Comparison of ENCODE assay signal across 21 cellular contexts in the genomic region with DNA sequence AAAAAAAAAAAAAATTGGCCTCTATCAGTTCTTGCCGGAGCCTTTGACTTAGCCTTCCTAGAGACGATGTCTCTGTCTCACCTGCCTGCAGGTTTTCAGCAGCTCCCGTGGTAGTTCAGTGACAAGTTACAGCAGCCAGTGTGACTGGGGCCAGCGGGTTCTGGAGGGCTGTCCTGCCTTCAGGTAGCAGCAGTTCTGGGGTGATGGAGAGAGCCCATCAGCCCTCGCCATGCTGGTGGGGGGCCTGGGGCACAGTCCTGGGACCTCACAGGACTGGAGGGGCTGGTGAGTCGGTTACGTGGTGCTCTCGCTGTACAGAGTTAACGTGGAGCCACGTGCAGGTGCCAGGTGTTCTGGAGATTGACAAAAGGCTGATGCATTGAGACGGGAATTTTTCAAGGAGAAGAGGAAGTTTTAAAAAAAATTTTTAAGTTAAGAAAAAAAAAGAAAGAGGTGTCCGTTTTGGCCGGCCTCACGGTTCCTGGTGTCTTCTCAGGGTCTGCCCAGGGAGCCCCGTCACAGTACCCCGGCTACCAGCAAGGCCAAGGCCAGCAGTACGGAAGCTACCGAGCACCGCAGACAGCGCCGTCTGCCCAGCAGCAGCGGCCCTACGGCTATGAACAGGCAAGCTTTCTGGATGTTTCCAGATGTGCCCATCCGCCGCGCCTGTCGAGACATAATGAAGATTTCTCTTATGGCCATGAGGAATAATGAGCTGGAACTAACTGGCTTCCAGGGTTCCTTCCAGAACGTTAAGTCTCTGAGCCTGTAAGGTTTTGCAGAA. TPM values are rescaled to one million over a fixed set of nuclear protein-coding genes. Genes with fewer than 3 reads are reported as not detected.
A peak's percentile ranks its signal among the peaks of the same experiment; 100 is the strongest.
DNase-seq lines count a peak whose midpoint lies in the region; ATAC-seq, FAIRE-seq and TF ChIP-seq lines count a peak whose summit lies in the region.
"Had no signal": no experiment of that assay in that cellular context is flagged by ENCODE, and none has a peak within 500 bp of the region (broad histone marks: within the 10 kb centered on the region; RNA-seq: fewer than 3 reads in every experiment).

No MANE protein-coding gene starts in this region.

- H3K4me3 Mint-ChIP-seq in activated naive CD4-positive, alpha-beta T cell treated with anti-CD3 and anti-CD28 coated beads, Interleukin-2, amount 10 ng/mL, durations not matched to agents 7 days and 5 days, result no peak overlapping the region
- H3K4me3 Mint-ChIP-seq: CD4-positive, alpha-beta T cell; H9 had no signal

- H3K9me3 Mint-ChIP-seq in activated naive CD4-positive, alpha-beta T cell treated with anti-CD3 and anti-CD28 coated beads, Interleukin-2, amount 10 ng/mL, durations not matched to agents 7 days and 5 days, result no peaks in the 10 kb centered on the region
- H3K9me3 Mint-ChIP-seq: CD4-positive, alpha-beta T cell; H9 had no signal

- no TSS peak for BruUV-seq in PC-3 (replicated peaks; lab: Mats Ljungman, UMichigan)

- H3F3A ChIP-seq in PC-3 (ENCODE audit: low read length, unreplicated experiment), result no peaks in the 10 kb centered on the region

- H3K56ac ChIP-seq in H1 (replicated peaks; ENCODE audit: insufficient read length, low read depth, low read length), result no peak overlapping the region

- CTCF ChIA-PET in activated naive CD4-positive, alpha-beta T cell treated with anti-CD3 and anti-CD28 coated beads, Interleukin-2, amount 10 ng/mL, durations not matched to agents 7 days and 5 days (lab: Charles Lee), result interaction anchor here (0.7 kb wide), 1 partner anchor 32 kb away, joined by 3 read pairs; no protein-coding TSS in a partner anchor
- CTCF ChIA-PET in H1 (lab: Charles Lee; ENCODE audit: partially characterized antibody) (interaction anchor here (1.0 to 1.2 kb wide), 5 partner anchors 9 to 47 kb away, joined by 3 to 6 read pairs (median 4); no protein-coding TSS in a partner anchor), PC-3 (lab: Charles Lee) (no interaction called here)

- intact Hi-C loops in PC-3 (cut with micrococcal nuclease), result no loop called here

- H3K4me1 ChIP-seq in H1 (replicated peaks in 1 of 4; ENCODE audit: control insufficient read depth in 3 of 4, insufficient read depth in 4 of 4, low read length in 3 of 4) (no peaks in the 10 kb centered on the region), trophoblast cell (ENCODE audit: control insufficient read depth in 1 of 2, insufficient read depth in 2 of 2, low read length in 2 of 2) (no peaks in the 10 kb centered on the region), PC-3 (ENCODE audit: insufficient read depth, low read length) (no peaks in the 10 kb centered on the region)
- H3K4me1 ChIP-seq: A549, Caco-2 had no signal

- H3K4ac ChIP-seq in H1 (replicated peaks; ENCODE audit: insufficient read length, low read depth, low read length), result no peak overlapping the region
- no peak overlapping the region for H3K4ac ChIP-seq in trophoblast cell (ENCODE audit: low read depth, low read length)

- H4K12ac ChIP-seq in trophoblast cell (ENCODE audit: low read depth, low read length), result peak overlapping the region; percentile 36

- FAIRE-seq in HTR-8/SVneo (lab: Jason Lieb, UNC) (peak; percentile 68), H1 (lab: Jason Lieb, UNC) (no peak)
- FAIRE-seq: A549, HepG2 had no signal

- peaks cover 0 to 1% of the 10 kb centered on the region in 2 experiments for H4K20me1 ChIP-seq in H1 (replicated peaks in 1 of 2; ENCODE audit: control insufficient read depth in 1 of 2, insufficient read depth in 2 of 2, low read length in 2 of 2)
- no peaks in the 10 kb centered on the region for H4K20me1 ChIP-seq in PC-3 (ENCODE audit: low read length)

- H3K9ac ChIP-seq in H1 (replicated peaks in 1 of 4; ENCODE audit: extremely low read depth in 1 of 4, low read depth in 3 of 4, low read length in 3 of 4) (no peak overlapping the region), trophoblast cell (ENCODE audit: low read length) (no peak overlapping the region), PC-3 (ENCODE audit: low read length) (no peak overlapping the region)

- POLR2A ChIA-PET in H1 (lab: Charles Lee; ENCODE audit: partially characterized antibody), result interaction anchor here (1.2 to 1.6 kb wide), 5 partner anchors 9 to 52 kb away, joined by 3 to 7 read pairs (median 5); no protein-coding TSS in a partner anchor
- POLR2A ChIA-PET in PC-3 (lab: Charles Lee; ENCODE audit: unreplicated experiment), result no interaction called here

- H4K91ac ChIP-seq in H1 (replicated peaks; ENCODE audit: insufficient read length, low read length), result no peak overlapping the region
- H4K91ac ChIP-seq in trophoblast cell (ENCODE audit: low read depth, low read length), result no peak overlapping the region

- H3K4me1 Mint-ChIP-seq in activated naive CD4-positive, alpha-beta T cell treated with anti-CD3 and anti-CD28 coated beads, Interleukin-2, amount 10 ng/mL, durations not matched to agents 7 days and 5 days, result no peaks in the 10 kb centered on the region
- H3K4me1 Mint-ChIP-seq: H9 had no signal

- no peak for TF ChIP-seq POLR2A in H1 (IDR thresholded peaks at IDR 0.05; ENCODE audit: control extremely low read depth in 1 of 2, low read depth in 2 of 2, low read length in 2 of 2)

- H3K4me2 ChIP-seq in H1 (ENCODE audit: insufficient read depth in 1 of 2, low read depth in 2 of 2, low read length in 2 of 2) (no peak overlapping the region), trophoblast cell (ENCODE audit: low read length) (no peak overlapping the region), PC-3 (ENCODE audit: low read length) (no peak overlapping the region)
- H3K4me2 ChIP-seq: A549 had no signal

- H4K5ac ChIP-seq in H1 (ENCODE audit: insufficient read length, low read depth, low read length), result no peak overlapping the region

- DNase-seq in activated naive CD4-positive, alpha-beta T cell treated with anti-CD3 and anti-CD28 coated beads, Interleukin-2, amount 10 ng/mL, durations not matched to agents 7 days and 5 days, result no peak
- DNase-seq in activated naive CD4-positive, alpha-beta T cell treated with Interleukin-2 at 50 U/mL for 16 hours, result no peak
- DNase-seq in HTR-8/SVneo (ENCODE audit: insufficient read length, low spot score) (no peak), H1 (ENCODE audit: low read depth in 1 of 2, low spot score in 2 of 2) (no peak), trophoblast cell (no peak), GDM1 (lab: John Stamatoyannopoulos, UW) (no peak), PC-3 (no peak)
- DNase-seq: AML-193; Caco-2; CD4-positive, alpha-beta T cell; DMS153; DMS79; GF-D8; GOT3; H9 had no signal

- H3K23ac ChIP-seq in H1 (ENCODE audit: insufficient read length) (no peak overlapping the region), trophoblast cell (ENCODE audit: low read length) (no peak overlapping the region)

- H3K9me2 ChIP-seq in PC-3 (replicated peaks; ENCODE audit: low read length), result no peaks in the 10 kb centered on the region

- H3K36me3 ChIP-seq in H1 (ENCODE audit: control insufficient read depth in 2 of 4, insufficient read depth in 4 of 4, low read length in 3 of 4) (peaks cover 2 to 18% (median 12%) of the 10 kb centered on the region in 4 experiments; a peak in 6 of 8 replicates), trophoblast cell (ENCODE audit: control insufficient read depth in 1 of 2, insufficient read depth in 2 of 2, low read length in 2 of 2) (peaks cover 62 to 64% of the 10 kb centered on the region in 2 experiments), PC-3 (ENCODE audit: low read depth, low read length) (peaks cover 2% of the 10 kb centered on the region; the same call in 1 of the 2 replicates)

- H3K79me2 ChIP-seq in H1 (ENCODE audit: control insufficient read depth in 1 of 2, insufficient read depth in 2 of 2, low read length in 2 of 2), result no peaks in the 10 kb centered on the region
- H3K79me2 ChIP-seq in trophoblast cell (ENCODE audit: control insufficient read depth, insufficient read depth, low read length, poor library complexity), result no peaks in the 10 kb centered on the region
- no peaks in the 10 kb centered on the region for H3K79me2 ChIP-seq in PC-3 (ENCODE audit: low read length)

- no peak for TF ChIP-seq RAD21 in H1 (IDR thresholded peaks at IDR 0.05 in 1 of 2, conservative IDR thresholded peaks at IDR 0.05 in 1 of 2; ENCODE audit: low read depth in 2 of 2, low read length in 2 of 2)

- H2BK5ac ChIP-seq in H1 (ENCODE audit: low read depth, low read length) (no peak overlapping the region), trophoblast cell (ENCODE audit: low read depth, low read length, poor library complexity) (no peak overlapping the region)

- no peak overlapping the region for H2BK20ac ChIP-seq in H1 (ENCODE audit: low read length)

- H3K9me3 ChIP-seq in H1 (ENCODE audit: insufficient read depth in 2 of 2, low read depth in 1 of 2, low read length in 1 of 2) (no peaks in the 10 kb centered on the region), trophoblast cell (ENCODE audit: insufficient read depth, low read depth, low read length) (peaks cover 1% of the 10 kb centered on the region), PC-3 (ENCODE audit: low read length) (no peaks in the 10 kb centered on the region)
- H3K9me3 ChIP-seq: A549, Caco-2 had no signal

- no peaks in the 10 kb centered on the region for H3K23me2 ChIP-seq in H1 (ENCODE audit: low read depth, low read length)

- H3K4me3 ChIP-seq in H1 (ENCODE audit: extremely low read depth in 1 of 4, insufficient read depth in 2 of 4, low read depth in 3 of 4, low read length in 4 of 4) (no peak overlapping the region), trophoblast cell (ENCODE audit: low read depth, low read length) (no peak overlapping the region), PC-3 (ENCODE audit: low read length) (no peak overlapping the region)
- H3K4me3 ChIP-seq: A549 had no signal

- H3K18ac ChIP-seq in H1 (ENCODE audit: extremely low read depth, low read length), result no peak overlapping the region
- no peak overlapping the region for H3K18ac ChIP-seq in trophoblast cell (ENCODE audit: low read length)

- H3K27me3 Mint-ChIP-seq in activated naive CD4-positive, alpha-beta T cell treated with anti-CD3 and anti-CD28 coated beads, Interleukin-2, amount 10 ng/mL, durations not matched to agents 7 days and 5 days, result no peaks in the 10 kb centered on the region
- H3K27me3 Mint-ChIP-seq: CD4-positive, alpha-beta T cell had no signal

- peak overlapping the region; percentile 68 for H3K27ac Mint-ChIP-seq in activated naive CD4-positive, alpha-beta T cell treated with anti-CD3 and anti-CD28 coated beads, Interleukin-2, amount 10 ng/mL, durations not matched to agents 7 days and 5 days
- H3K27ac Mint-ChIP-seq: CD4-positive, alpha-beta T cell had no signal

- WGBS in H1 (ENCODE audit: extremely low coverage in 1 of 2, insufficient coverage in 1 of 2, insufficient read length in 1 of 2, insufficient replicate concordance in 2 of 2, low coverage in 1 of 2, low lambda C conversion rate in 2 of 2, missing lambda C conversion rate in 1 of 2), 2 experiments, result 92 to 100% methylated on average over 1 to 28 of the region's 28 CpGs
- 100% methylated on average over 2 of the region's 28 CpGs for WGBS in trophoblast cell (ENCODE audit: extremely low coverage, insufficient coverage, insufficient read length)

- no peak overlapping the region for H2BK120ac ChIP-seq in H1 (replicated peaks; ENCODE audit: low read depth, low read length)
- H2BK120ac ChIP-seq in trophoblast cell (ENCODE audit: insufficient read depth, low read length, poor library complexity), result no peak overlapping the region

- H2AK5ac ChIP-seq in H1 (ENCODE audit: low read depth, low read length), result no peak overlapping the region
- H2AK5ac ChIP-seq in trophoblast cell (ENCODE audit: low read length), result no peak overlapping the region

- H3K79me1 ChIP-seq in H1 (ENCODE audit: low read depth, low read length) (no peaks in the 10 kb centered on the region), trophoblast cell (ENCODE audit: low read length) (no peaks in the 10 kb centered on the region)

- H4K8ac ChIP-seq in H1 (ENCODE audit: extremely low read depth, insufficient read depth, low read length), result no peak overlapping the region
- no peak overlapping the region for H4K8ac ChIP-seq in trophoblast cell (ENCODE audit: low read depth, low read length)

- H3K27me3 ChIP-seq in H1 (replicated peaks in 1 of 4; ENCODE audit: control insufficient read depth in 3 of 4, extremely low read depth in 1 of 4, insufficient read depth in 3 of 4, low read length in 3 of 4), result no peaks in the 10 kb centered on the region
- no peaks in the 10 kb centered on the region for H3K27me3 ChIP-seq in trophoblast cell (ENCODE audit: insufficient read depth, low read length)
- no peaks in the 10 kb centered on the region for H3K27me3 ChIP-seq in PC-3 (ENCODE audit: low read length)

- no peak overlapping the region for H2BK15ac ChIP-seq in H1 (ENCODE audit: low read length)

- H2BK12ac ChIP-seq in H1 (ENCODE audit: low read depth, low read length) (no peak overlapping the region), trophoblast cell (ENCODE audit: low read length) (no peak overlapping the region)

- no peak overlapping the region for H3K14ac ChIP-seq in H1 (ENCODE audit: insufficient read length)
- no peak overlapping the region for H3K14ac ChIP-seq in trophoblast cell (ENCODE audit: low read length)

- H3K27ac ChIP-seq in H1 (ENCODE audit: low read depth, low read length) (no peak overlapping the region), trophoblast cell (ENCODE audit: low read depth, low read length) (no peak overlapping the region), PC-3 (ENCODE audit: low read length) (no peak overlapping the region)
- H3K27ac ChIP-seq: 22Rv1, A549, C4-2B had no signal

- ATAC-seq in PC-3, result no peak
- ATAC-seq: A549, HepG2 had no signal

- no peak for TF ChIP-seq EP300 in H1 (IDR thresholded peaks at IDR 0.05; ENCODE audit: borderline replicate concordance in 1 of 2, low read depth in 2 of 2, low read length in 2 of 2)

- TF ChIP-seq CTCF in H1 (IDR thresholded peaks at IDR 0.05; ENCODE audit: control extremely low read depth in 1 of 3, insufficient read depth in 1 of 3, low read depth in 1 of 3, low read length in 3 of 3), result peak in 2 of 3 experiments; percentile 10 to 34; a peak in 2 of 4 replicates
- no peak for TF ChIP-seq CTCF in PC-3 (conservative IDR thresholded peaks at IDR 0.05; ENCODE audit: low read depth, low read length)

- peaks cover 8% of the 10 kb centered on the region for H3K36me3 Mint-ChIP-seq in activated naive CD4-positive, alpha-beta T cell treated with anti-CD3 and anti-CD28 coated beads, Interleukin-2, amount 10 ng/mL, durations not matched to agents 7 days and 5 days

- H2AFZ ChIP-seq in H1 (ENCODE audit: low read length) (no peak overlapping the region), trophoblast cell (ENCODE audit: insufficient read depth, low read length, poor library complexity) (no peak overlapping the region), PC-3 (ENCODE audit: low read length) (no peak overlapping the region)

RNA-seq across cellular contexts. Expression of gene MTG2, which starts 8.6 kb away (rescaled TPM):
- total RNA-seq in H1 (2021; fragmentation: NEBNext Ultra II Directional; extraction: Animal tissue kit (Norgen Biotek cat#: 25700)), result 22.8 and 24.1 TPM in 2 replicates
- polyA plus RNA-seq in H1 (2011; rRNA removed), result 14.4 and 24.7 TPM in 2 replicates
- polyA plus RNA-seq in H1 (2011; cell fraction: cytosol; rRNA removed), result 18.4 TPM
- 19.7 TPM for polyA plus RNA-seq in H1 (2011; cell fraction: nucleus; rRNA removed)
- polyA plus RNA-seq in H1 (2012, experiment 1 of 2), result 17.7 to 22.3 TPM (median 18.6 TPM) in 4 replicates
- 18.3 TPM for polyA plus RNA-seq in H1 (2012, experiment 2 of 2)
- 23.6 TPM for polyA plus RNA-seq in H1 (2013, experiment 1 of 2)
- polyA plus RNA-seq in H1 (2013, experiment 2 of 2), result 23.9 TPM
- polyA minus RNA-seq in H1 (2011; rRNA and poly(A)+ RNA removed), result 7.7 and 10.8 TPM in 2 replicates
- polyA minus RNA-seq in H1 (2011; cell fraction: cytosol; rRNA and poly(A)+ RNA removed), result 8.8 TPM
- polyA minus RNA-seq in H1 (2011; cell fraction: nucleus; rRNA and poly(A)+ RNA removed), result 12.1 TPM
- polyA plus RNA-seq in trophoblast cell (2013), result 25.9 and 27.2 TPM in 2 replicates
- total RNA-seq in PC-3 (2014; rRNA removed), result 33.9 and 40.5 TPM in 2 replicates

RNA-seq across cellular contexts. Expression of gene SS18L1, which starts 30.6 kb away (rescaled TPM):
- 22.4 and 28.4 TPM in 2 replicates for total RNA-seq in H1 (2021; fragmentation: NEBNext Ultra II Directional; extraction: Animal tissue kit (Norgen Biotek cat#: 25700))
- polyA plus RNA-seq in H1 (2011; rRNA removed), result 29.7 and 36.6 TPM in 2 replicates
- polyA plus RNA-seq in H1 (2011; cell fraction: cytosol; rRNA removed), result 30.1 TPM
- 83.9 TPM for polyA plus RNA-seq in H1 (2011; cell fraction: nucleus; rRNA removed)
- polyA plus RNA-seq in H1 (2012, experiment 1 of 2), result 18.9 to 24.1 TPM (median 19.8 TPM) in 4 replicates
- 3.0 TPM for polyA plus RNA-seq in H1 (2012, experiment 2 of 2)
- polyA plus RNA-seq in H1 (2013, experiment 1 of 2), result 12.9 TPM
- 12.2 TPM for polyA plus RNA-seq in H1 (2013, experiment 2 of 2)
- polyA minus RNA-seq in H1 (2011; rRNA and poly(A)+ RNA removed), result 16.5 and 24.4 TPM in 2 replicates
- polyA minus RNA-seq in H1 (2011; cell fraction: cytosol; rRNA and poly(A)+ RNA removed), result 33.8 TPM
- polyA minus RNA-seq in H1 (2011; cell fraction: nucleus; rRNA and poly(A)+ RNA removed), result 29.1 TPM
- 11.5 and 12.4 TPM in 2 replicates for polyA plus RNA-seq in trophoblast cell (2013)
- 17.9 and 19.1 TPM in 2 replicates for total RNA-seq in PC-3 (2014; rRNA removed)

RNA-seq across cellular contexts. Expression of gene PSMA7, which starts 31.0 kb away (rescaled TPM):
- total RNA-seq in H1 (2021; fragmentation: NEBNext Ultra II Directional; extraction: Animal tissue kit (Norgen Biotek cat#: 25700)), result 339 and 361 TPM in 2 replicates
- 607 and 648 TPM in 2 replicates for polyA plus RNA-seq in H1 (2011; rRNA removed)
- polyA plus RNA-seq in H1 (2011; cell fraction: cytosol; rRNA removed), result 619 TPM
- polyA plus RNA-seq in H1 (2011; cell fraction: nucleus; rRNA removed), result 429 TPM
- 276 to 407 TPM (median 389 TPM) in 4 replicates for polyA plus RNA-seq in H1 (2012, experiment 1 of 2)
- polyA plus RNA-seq in H1 (2012, experiment 2 of 2), result 325 TPM
- polyA plus RNA-seq in H1 (2013, experiment 1 of 2), result 550 TPM
- 519 TPM for polyA plus RNA-seq in H1 (2013, experiment 2 of 2)
- polyA minus RNA-seq in H1 (2011; rRNA and poly(A)+ RNA removed), result 194 and 202 TPM in 2 replicates
- polyA minus RNA-seq in H1 (2011; cell fraction: cytosol; rRNA and poly(A)+ RNA removed), result 110 TPM
- polyA minus RNA-seq in H1 (2011; cell fraction: nucleus; rRNA and poly(A)+ RNA removed), result 72.4 TPM
- 323 and 344 TPM in 2 replicates for polyA plus RNA-seq in trophoblast cell (2013)
- 751 and 808 TPM in 2 replicates for total RNA-seq in PC-3 (2014; rRNA removed)

RNA-seq across cellular contexts. Expression of gene HRH3, which starts 45.9 kb away (rescaled TPM):
- 4.4 and 4.5 TPM in 2 replicates for total RNA-seq in H1 (2021; fragmentation: NEBNext Ultra II Directional; extraction: Animal tissue kit (Norgen Biotek cat#: 25700))
- 2.0 and 3.1 TPM in 2 replicates for polyA plus RNA-seq in H1 (2011; rRNA removed)
- polyA plus RNA-seq in H1 (2011; cell fraction: cytosol; rRNA removed), result 1.1 TPM
- 6.5 TPM for polyA plus RNA-seq in H1 (2011; cell fraction: nucleus; rRNA removed)
- polyA plus RNA-seq in H1 (2012, experiment 1 of 2), result 2.9 to 8.2 TPM (median 6.9 TPM) in 4 replicates
- 5.6 TPM for polyA plus RNA-seq in H1 (2012, experiment 2 of 2)
- polyA plus RNA-seq in H1 (2013, experiment 1 of 2), result 3.7 TPM
- 4.0 TPM for polyA plus RNA-seq in H1 (2013, experiment 2 of 2)
- 0.54 and 0.66 TPM in 2 replicates for polyA minus RNA-seq in H1 (2011; rRNA and poly(A)+ RNA removed)
- 3.4 TPM for polyA minus RNA-seq in H1 (2011; cell fraction: cytosol; rRNA and poly(A)+ RNA removed)
- polyA minus RNA-seq in H1 (2011; cell fraction: nucleus; rRNA and poly(A)+ RNA removed), result 1.6 TPM
- 0.15 and 0.18 TPM in 2 replicates for polyA plus RNA-seq in trophoblast cell (2013)
- total RNA-seq in PC-3 (2014; rRNA removed), result not detected in 2 replicates
- total RNA-seq: Caco-2; CD4-positive, alpha-beta T cell; Daoy had no signal
- polyA plus RNA-seq: A549, BJ, HepG2 had no signal

RNA-seq across cellular contexts. Expression of gene LSM14B, which starts 51.9 kb away (rescaled TPM):
- 65.6 and 70.0 TPM in 2 replicates for total RNA-seq in H1 (2021; fragmentation: NEBNext Ultra II Directional; extraction: Animal tissue kit (Norgen Biotek cat#: 25700))
- polyA plus RNA-seq in H1 (2011; rRNA removed), result 58.3 and 93.9 TPM in 2 replicates
- polyA plus RNA-seq in H1 (2011; cell fraction: cytosol; rRNA removed), result 55.5 TPM
- 80.3 TPM for polyA plus RNA-seq in H1 (2011; cell fraction: nucleus; rRNA removed)
- polyA plus RNA-seq in H1 (2012, experiment 1 of 2), result 62.5 to 71.2 TPM (median 67.6 TPM) in 4 replicates
- 24.0 TPM for polyA plus RNA-seq in H1 (2012, experiment 2 of 2)
- polyA plus RNA-seq in H1 (2013, experiment 1 of 2), result 46.2 TPM
- 45.5 TPM for polyA plus RNA-seq in H1 (2013, experiment 2 of 2)
- polyA minus RNA-seq in H1 (2011; rRNA and poly(A)+ RNA removed), result 51.4 and 62.8 TPM in 2 replicates
- polyA minus RNA-seq in H1 (2011; cell fraction: cytosol; rRNA and poly(A)+ RNA removed), result 40.5 TPM
- 38.9 TPM for polyA minus RNA-seq in H1 (2011; cell fraction: nucleus; rRNA and poly(A)+ RNA removed)
- polyA plus RNA-seq in trophoblast cell (2013), result 38.6 and 39.1 TPM in 2 replicates
- total RNA-seq in PC-3 (2014; rRNA removed), result 50.1 and 51.8 TPM in 2 replicates
